16 cellular contexts compared by ENCODE assay signal in genomic region chr12:105978686-105979085, GRCh38.
"Had no signal": no experiment of that assay in that cellular context is flagged by ENCODE, and none has a peak within 500 bp of the region (broad histone marks: within the 10 kb centered on the region; RNA-seq: fewer than 3 reads in every experiment).

No MANE protein-coding gene starts in this region.

- ATAC-seq: activated T-helper 17 cell treated with anti-CD3 and anti-CD28 coated beads, Interleukin-2, amount 50 U/mL, for 72 hours; foreskin keratinocyte; T-cell had no signal

- H3K79me2 ChIP-seq: parathyroid adenoma had no signal

- H3K9me3 ChIP-seq: esophagus muscularis mucosa had no signal

- H3K27me3 ChIP-seq: esophagus muscularis mucosa, foreskin keratinocyte had no signal

- H3K9ac ChIP-seq: parathyroid adenoma had no signal

- H3K27ac ChIP-seq: esophagus muscularis mucosa, foreskin keratinocyte, parathyroid adenoma, VCaP had no signal

- DNase-seq: activated CD4-positive, alpha-beta T cell treated with anti-CD3 and anti-CD28 coated beads, Interleukin-2, amount 50 U/mL, for 48 hours; activated naive CD4-positive, alpha-beta T cell treated with Interleukin-2 at 50 U/mL for 16 hours; aorta; caudate nucleus; foreskin keratinocyte; immature natural killer cell; retina; stimulated activated CD4-positive, alpha-beta T cell treated with anti-CD3 and anti-CD28 coated beads, Interleukin-4, amount 100 ng/mL, for 4 hours; stimulated activated CD8-positive, alpha-beta memory T cell treated with anti-CD3 and anti-CD28 coated beads, Interleukin-4, amount 100 ng/mL, for 48 hours; stimulated activated naive CD4-positive, alpha-beta T cell treated with Interleukin-2 at 50 U/mL for 16 hours; T-cell had no signal

- H3K36me3 ChIP-seq: esophagus muscularis mucosa had no signal

- H3K4me3 ChIP-seq: esophagus muscularis mucosa, skin epidermis had no signal
